ENCODE assay signal across 1 cellular context in genomic region chr17:2783310-2784030, GRCh38.
TF ChIP-seq lines count a peak whose summit lies in the region.

No MANE protein-coding gene starts in this region.

TF ChIP-seq in HEK293, 187 proteins besides CTCF, POLR2A, EP300 and RAD21 (continued from another document):
- TF ChIP-seq ZNF280D (tag by site-specific recombination; IDR thresholded peaks at IDR 0.05), result peak; percentile 31; the same call in 1 of the 2 replicates
